9 cellular contexts compared by ENCODE assay signal in genomic region chr7:39709768-39710291, GRCh38.
DNase-seq lines count a peak whose midpoint lies in the region; ATAC-seq and TF ChIP-seq lines count a peak whose summit lies in the region.
"Had no signal": no experiment of that assay in that cellular context is flagged by ENCODE, and none has a peak within 500 bp of the region (broad histone marks: within the 10 kb centered on the region; RNA-seq: fewer than 3 reads in every experiment).

No MANE protein-coding gene starts in this region.

- no CpG with 5 or more reads among the region's 3 CpGs for WGBS in neuronal stem cell (ENCODE audit: extremely low coverage in 2 of 2, insufficient read length in 2 of 2, insufficient replicate concordance in 1 of 2), 2 donors

- H3K9me3 Mint-ChIP-seq in WTC11: peaks cover 34% of the 10 kb centered on the region

- H3K27ac ChIP-seq in lower lobe of right lung: no peak overlapping the region
- H3K27ac ChIP-seq in OCI-LY7 (ENCODE audit: low read depth, low read length, poor library complexity, severe bottlenecking): no peak overlapping the region
- H3K27ac ChIP-seq in neuronal stem cell (replicated peaks; ENCODE audit: low read length): no peak overlapping the region

- no peaks in the 10 kb centered on the region for H3K79me2 ChIP-seq in OCI-LY7 (ENCODE audit: insufficient read depth, low read depth, low read length)

- H2BK12ac ChIP-seq in neuronal stem cell (ENCODE audit: low read length): no peak overlapping the region

- no peak overlapping the region for H4K8ac ChIP-seq in neuronal stem cell (ENCODE audit: low read depth, low read length)

- peaks cover 30% of the 10 kb centered on the region for H3K36me3 ChIP-seq in lower lobe of right lung
- H3K36me3 ChIP-seq in OCI-LY7 (ENCODE audit: insufficient read depth, low read length): no peaks in the 10 kb centered on the region
- H3K36me3 ChIP-seq in neuronal stem cell (replicated peaks in 1 of 2; ENCODE audit: control insufficient read depth in 2 of 2, insufficient read depth in 2 of 2, low read length in 2 of 2): peaks cover 0 to 23% of the 10 kb centered on the region in 2 donors

- ATAC-seq in GM18502 (IDR thresholded peaks at IDR 0.05; ENCODE audit: poor library complexity, unreplicated experiment) (peak; percentile 87), HG02885 (IDR thresholded peaks at IDR 0.05; ENCODE audit: poor library complexity, unreplicated experiment) (peak; percentile 88), WTC11 (peak; percentile 44), lower lobe of right lung (peak; percentile 39 to 48)

- DNase-seq in WTC11 (ENCODE audit: low spot score) (no peak), lower lobe of right lung (no peak), HPDE6-E6E7 (ENCODE audit: extremely low spot score) (no peak), OCI-LY7 (ENCODE audit: low spot score) (no peak), neuronal stem cell (ENCODE audit: low spot score) (no peak)
- no peak for DNase-seq in stimulated activated CD4-positive, alpha-beta T cell treated with anti-CD3 and anti-CD28 coated beads, Interleukin-4, amount 100 ng/mL, for 24 hours

- peaks cover 6% of the 10 kb centered on the region for H3K27me3 Mint-ChIP-seq in WTC11 (ENCODE audit: low read depth)
- H3K27me3 Mint-ChIP-seq: activated naive CD4-positive, alpha-beta T cell treated with anti-CD3 and anti-CD28 coated beads, Interleukin-2, amount 50 U/mL, for 24 hours had no signal

- H3K4me3 ChIP-seq in lower lobe of right lung: no peak overlapping the region
- H3K4me3 ChIP-seq in OCI-LY7 (ENCODE audit: low read depth, low read length, poor library complexity, severe bottlenecking): no peak overlapping the region
- no peak overlapping the region for H3K4me3 ChIP-seq in neuronal stem cell (ENCODE audit: low read length in 2 of 2)

- peaks cover 7% of the 10 kb centered on the region for H3K4me1 Mint-ChIP-seq in WTC11

- H4K91ac ChIP-seq in neuronal stem cell (ENCODE audit: low read depth, low read length, poor library complexity): no peak overlapping the region

- no peak overlapping the region for H3K9ac ChIP-seq in neuronal stem cell (ENCODE audit: low read depth, low read length, poor library complexity)

- no peak overlapping the region for H3K4ac ChIP-seq in neuronal stem cell (ENCODE audit: low read length)

- BruUV-seq in OCI-LY7 (replicated peaks; lab: Mats Ljungman, UMichigan): no TSS peak

- H3K14ac ChIP-seq in neuronal stem cell (ENCODE audit: low read length): no peak overlapping the region

- TF ChIP-seq CTCF in WTC11 (IDR thresholded peaks at IDR 0.05) (no peak), lower lobe of right lung (IDR thresholded peaks at IDR 0.05) (no peak), OCI-LY7 (conservative IDR thresholded peaks at IDR 0.05; ENCODE audit: low read length) (no peak)

- H2AFZ ChIP-seq in OCI-LY7 (ENCODE audit: low read length) (no peak overlapping the region), neuronal stem cell (ENCODE audit: low read length) (no peak overlapping the region)

- CTCF ChIA-PET in WTC11 (lab: Charles Lee): interaction anchor here (2.7 to 3.6 kb wide), 2 partner anchors 32 to 129 kb away, joined by 13 to 24 read pairs; no protein-coding TSS in a partner anchor
- CTCF ChIA-PET in OCI-LY7 (lab: Charles Lee; ENCODE audit: unreplicated experiment): no interaction called here

- no peak overlapping the region for H2AK5ac ChIP-seq in neuronal stem cell (ENCODE audit: low read depth, low read length)

- no peak overlapping the region for H3K18ac ChIP-seq in neuronal stem cell (ENCODE audit: low read length)

- H2BK5ac ChIP-seq in neuronal stem cell (ENCODE audit: low read length): no peak overlapping the region

- no peak overlapping the region for H2BK120ac ChIP-seq in neuronal stem cell (ENCODE audit: low read depth, low read length)

- H3K4me2 ChIP-seq in OCI-LY7 (ENCODE audit: low read length) (no peak overlapping the region), neuronal stem cell (ENCODE audit: insufficient read depth, low read length, poor library complexity, severe bottlenecking) (no peak overlapping the region)

- H3K27ac Mint-ChIP-seq in WTC11: peak overlapping the region; percentile 14; the same call in 1 of the 2 replicates
- H3K27ac Mint-ChIP-seq: activated naive CD4-positive, alpha-beta T cell treated with anti-CD3 and anti-CD28 coated beads, Interleukin-2, amount 50 U/mL, for 24 hours had no signal

- POLR2A ChIA-PET in WTC11 (lab: Charles Lee) (no interaction called here), OCI-LY7 (lab: Charles Lee) (interaction anchor here (0.6 to 1.2 kb wide), 3 partner anchors 8 to 25 kb away, joined by 3 to 6 read pairs (median 3); no protein-coding TSS in a partner anchor)

- no peaks in the 10 kb centered on the region for H3K79me1 ChIP-seq in neuronal stem cell (ENCODE audit: low read depth, low read length)

- H4K20me1 ChIP-seq in OCI-LY7 (ENCODE audit: insufficient read depth, low read length): no peaks in the 10 kb centered on the region

- intact Hi-C loops in lower lobe of right lung (cut with DNase I): no loop called here
- intact Hi-C loops in OCI-LY7 (cut with micrococcal nuclease; ENCODE audit: unreplicated experiment): no loop called here

- H2BK15ac ChIP-seq in neuronal stem cell (ENCODE audit: low read length): no peak overlapping the region

- H3K9me3 ChIP-seq in lower lobe of right lung (peaks cover 17% of the 10 kb centered on the region), OCI-LY7 (ENCODE audit: low read length) (peaks cover 9% of the 10 kb centered on the region), neuronal stem cell (replicated peaks in 1 of 2; ENCODE audit: control insufficient read depth in 2 of 2, insufficient read depth in 1 of 2, low read depth in 1 of 2, low read length in 2 of 2) (peaks cover 4 to 13% of the 10 kb centered on the region in 2 donors)

- H3K27me3 ChIP-seq in lower lobe of right lung (ENCODE audit: low read depth) (no peaks in the 10 kb centered on the region), neuronal stem cell (ENCODE audit: control insufficient read depth in 3 of 3, insufficient read depth in 3 of 3, low read depth in 1 of 3, low read length in 3 of 3) (no peaks in the 10 kb centered on the region)

- H3K36me3 Mint-ChIP-seq in WTC11: peaks cover 26% of the 10 kb centered on the region

- H3K23ac ChIP-seq in neuronal stem cell (ENCODE audit: low read depth, low read length, poor library complexity): no peak overlapping the region

- no peak overlapping the region for H3K4me3 Mint-ChIP-seq in WTC11
- H3K4me3 Mint-ChIP-seq: activated naive CD4-positive, alpha-beta T cell treated with anti-CD3 and anti-CD28 coated beads, Interleukin-2, amount 50 U/mL, for 24 hours had no signal

- H3K4me1 ChIP-seq in lower lobe of right lung (peaks cover 11% of the 10 kb centered on the region), OCI-LY7 (ENCODE audit: insufficient read depth, low read length, poor library complexity, severe bottlenecking) (no peaks in the 10 kb centered on the region), neuronal stem cell (ENCODE audit: control insufficient read depth in 2 of 2, insufficient read depth in 1 of 2, low read depth in 1 of 2, low read length in 2 of 2) (no peaks in the 10 kb centered on the region)

- no peaks in the 10 kb centered on the region for H3K9me2 ChIP-seq in OCI-LY7 (ENCODE audit: insufficient read depth, low read length)

TF ChIP-seq in WTC11, 78 proteins besides CTCF, POLR2A, EP300 and RAD21:
- TF ChIP-seq ZNF138 (CRISPR knock-in tag; conservative IDR thresholded peaks at IDR 0.05) (no peak), NFATC4 (CRISPR knock-in tag; IDR thresholded peaks at IDR 0.05) (no peak), AFF4 (CRISPR knock-in tag; IDR thresholded peaks at IDR 0.05; ENCODE audit: borderline replicate concordance) (no peak), GTF2I (CRISPR knock-in tag; conservative IDR thresholded peaks at IDR 0.05) (no peak), ZBTB21 (CRISPR knock-in tag; IDR thresholded peaks at IDR 0.05; ENCODE audit: borderline replicate concordance) (no peak), FOXP1 (CRISPR knock-in tag; IDR thresholded peaks at IDR 0.05; ENCODE audit: borderline replicate concordance) (no peak)
